Comparison of ENCODE assay signal across 13 cellular contexts in genomic region chr11:108805030-108805429, GRCh38.
"Had no signal": no experiment of that assay in that cellular context is flagged by ENCODE, and none has a peak within 500 bp of the region (broad histone marks: within the 10 kb centered on the region; RNA-seq: fewer than 3 reads in every experiment).

No MANE protein-coding gene starts in this region.

- DNase-seq: Kasumi-1, NCI-H1436, NCI-H187, NCI-H2029, NCI-H2081 treated with DMSO at 0.1 percent for 48 hours, NCI-H2171, NCI-H226, NCI-H524, NCI-H526 treated with DMSO at 0.1 percent for 48 hours, SHP77 treated with DMSO at 0.1 percent for 48 hours, SJCRH30, T-helper 1 cell had no signal

- H3K27ac Mint-ChIP-seq: IgD-negative memory B cell had no signal

- H3K9me3 Mint-ChIP-seq: IgD-negative memory B cell had no signal

- H3K27me3 Mint-ChIP-seq: IgD-negative memory B cell had no signal

- H3K4me3 Mint-ChIP-seq: IgD-negative memory B cell had no signal
